In the genomic region with DNA sequence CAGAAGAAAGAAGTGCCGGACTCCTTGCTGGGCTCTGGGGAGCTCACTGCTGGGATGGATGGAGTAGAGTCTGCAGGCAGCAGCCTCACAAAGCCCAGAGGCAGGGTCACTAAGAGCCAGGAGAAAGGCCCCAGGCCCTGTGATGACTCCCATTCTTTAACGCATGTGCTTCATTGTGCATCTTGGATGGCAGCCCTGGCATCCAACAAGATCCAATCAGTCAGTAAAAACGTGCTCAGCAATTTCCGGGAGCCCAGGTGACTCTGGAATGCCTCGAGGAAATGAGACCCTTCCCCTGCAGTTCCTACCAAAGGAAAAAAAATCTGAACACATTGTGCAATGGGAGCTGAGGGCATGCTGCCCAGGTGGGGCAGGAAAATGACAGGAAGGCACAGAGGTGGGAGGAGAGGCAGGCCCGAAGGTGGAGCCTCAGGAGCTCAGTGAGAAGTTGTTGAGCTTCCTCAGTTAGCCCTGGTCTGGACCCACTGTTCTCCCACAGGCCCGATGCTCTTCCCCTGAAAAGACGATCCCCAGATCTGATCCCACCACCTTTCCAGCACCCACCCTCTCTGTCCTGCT, we compare ENCODE assay signal across 21 cellular contexts.
"Had no signal": no experiment of that assay in that cellular context is flagged by ENCODE, and none has a peak within 500 bp of the region (broad histone marks: within the 10 kb centered on the region; RNA-seq: fewer than 3 reads in every experiment).

No MANE protein-coding gene starts in this region.

- H3K36me3 ChIP-seq: gastrocnemius medialis, heart right ventricle, tibial artery had no signal

- H3K27ac ChIP-seq: coronary artery, dorsolateral prefrontal cortex, gastrocnemius medialis, heart right ventricle, tibial artery had no signal

- H3K4me3 ChIP-seq: coronary artery, dorsolateral prefrontal cortex, gastrocnemius medialis, heart right ventricle, lung, smooth muscle cell, tibial artery had no signal

- H3K4me1 ChIP-seq: gastrocnemius medialis, tibial artery had no signal

- DNase-seq: dorsolateral prefrontal cortex; effector CD8-positive, alpha-beta T cell; gastrocnemius medialis; heart right ventricle; immature natural killer cell; kidney; left cardiac atrium; left ventricle myocardium superior; mesendoderm; naive thymus-derived CD4-positive, alpha-beta T cell; nephron progenitor cell; right cardiac atrium; stimulated activated CD4-positive, alpha-beta T cell treated with anti-CD3 and anti-CD28 coated beads, Interleukin-4, amount 100 ng/mL, for 1 hour; stimulated activated CD8-positive, alpha-beta memory T cell treated with anti-CD3 and anti-CD28 coated beads, Interleukin-4, amount 100 ng/mL, for 48 hours; tibial artery had no signal

- H3K27me3 ChIP-seq: dorsolateral prefrontal cortex, gastrocnemius medialis, heart right ventricle, tibial artery had no signal

- H3K36me3 Mint-ChIP-seq: immature natural killer cell; naive thymus-derived CD4-positive, alpha-beta T cell; stimulated activated effector memory CD8-positive, alpha-beta T cell treated with anti-CD3 and anti-CD28 coated beads, Interleukin-12 subunit alpha, Interleukin-12 subunit beta, amount 100 ng/mL, for 72 hours had no signal

- H3K4me3 Mint-ChIP-seq: immature natural killer cell; naive thymus-derived CD4-positive, alpha-beta T cell; nephron progenitor cell; stimulated activated effector memory CD8-positive, alpha-beta T cell treated with anti-CD3 and anti-CD28 coated beads, Interleukin-12 subunit alpha, Interleukin-12 subunit beta, amount 100 ng/mL, for 72 hours; stimulated activated naive CD8-positive, alpha-beta T cell treated with anti-CD3 and anti-CD28 coated beads, Interleukin-15, Interleukin-2, amounts not matched to agents 100 ng/mL and 50 ng/mL, for 24 hours had no signal

- H3K27me3 Mint-ChIP-seq: stimulated activated naive CD8-positive, alpha-beta T cell treated with anti-CD3 and anti-CD28 coated beads, Interleukin-15, Interleukin-2, amounts not matched to agents 100 ng/mL and 50 ng/mL, for 24 hours had no signal

- ATAC-seq: esophagus mucosa; gastrocnemius medialis; heart right ventricle; left cardiac atrium; left ventricle myocardium superior; naive thymus-derived CD4-positive, alpha-beta T cell; right cardiac atrium; stimulated activated effector memory CD8-positive, alpha-beta T cell treated with anti-CD3 and anti-CD28 coated beads, Interleukin-12 subunit alpha, Interleukin-12 subunit beta, amount 100 ng/mL, for 72 hours had no signal

- H3K9me3 ChIP-seq: gastrocnemius medialis, tibial artery had no signal

- H3K4me2 ChIP-seq: smooth muscle cell had no signal

- H3K27ac Mint-ChIP-seq: immature natural killer cell; nephron progenitor cell; stimulated activated effector memory CD8-positive, alpha-beta T cell treated with anti-CD3 and anti-CD28 coated beads, Interleukin-12 subunit alpha, Interleukin-12 subunit beta, amount 100 ng/mL, for 72 hours; stimulated activated naive CD8-positive, alpha-beta T cell treated with anti-CD3 and anti-CD28 coated beads, Interleukin-15, Interleukin-2, amounts not matched to agents 100 ng/mL and 50 ng/mL, for 24 hours had no signal

- H3K9me3 Mint-ChIP-seq: immature natural killer cell; stimulated activated effector memory CD8-positive, alpha-beta T cell treated with anti-CD3 and anti-CD28 coated beads, Interleukin-12 subunit alpha, Interleukin-12 subunit beta, amount 100 ng/mL, for 72 hours; stimulated activated naive CD8-positive, alpha-beta T cell treated with anti-CD3 and anti-CD28 coated beads, Interleukin-15, Interleukin-2, amounts not matched to agents 100 ng/mL and 50 ng/mL, for 24 hours had no signal

- H3K4me1 Mint-ChIP-seq: immature natural killer cell; naive thymus-derived CD4-positive, alpha-beta T cell; stimulated activated effector memory CD8-positive, alpha-beta T cell treated with anti-CD3 and anti-CD28 coated beads, Interleukin-12 subunit alpha, Interleukin-12 subunit beta, amount 100 ng/mL, for 72 hours had no signal
